ENCODE assay signal across 1 cellular context in the genomic region with DNA sequence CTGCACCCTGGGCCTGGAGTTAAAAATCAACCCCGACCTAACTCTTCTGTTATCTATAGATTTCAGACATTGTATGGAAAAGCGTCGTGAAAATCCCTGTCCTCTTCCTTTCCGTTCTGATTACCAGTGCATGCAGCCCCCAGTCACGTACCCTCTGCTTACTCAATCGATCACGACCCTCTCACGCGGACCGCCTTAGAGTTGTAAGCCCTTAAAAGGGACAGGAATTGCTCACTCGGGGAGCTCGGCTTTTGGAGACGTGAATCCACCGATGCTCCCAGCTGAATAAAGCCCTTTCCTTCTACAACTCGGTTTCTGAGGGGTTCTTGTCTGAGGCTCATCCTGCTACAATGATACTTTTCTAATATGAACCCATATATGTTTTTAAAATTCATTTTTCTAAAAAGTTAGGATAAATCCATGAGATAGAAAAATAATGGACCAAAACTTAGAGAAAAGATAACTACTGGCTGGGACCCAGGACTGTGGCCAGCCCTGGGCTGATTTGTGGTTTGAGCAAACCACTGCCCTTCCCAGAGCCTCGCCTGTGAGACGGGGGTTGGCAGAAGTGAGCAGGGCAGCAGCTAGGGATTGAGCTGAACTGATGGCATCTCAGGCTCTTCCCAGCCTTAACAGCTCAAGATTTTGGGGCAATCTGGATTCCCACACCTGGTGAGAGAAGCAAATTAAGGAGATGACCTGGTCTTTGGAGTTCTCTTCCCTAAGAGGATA.
TF ChIP-seq lines count a peak whose summit lies in the region.

No MANE protein-coding gene starts in this region.

TF ChIP-seq in HepG2, 621 proteins besides CTCF, POLR2A, EP300 and RAD21 (continued from another document and continues in another):
- TF ChIP-seq, protein P1, sequence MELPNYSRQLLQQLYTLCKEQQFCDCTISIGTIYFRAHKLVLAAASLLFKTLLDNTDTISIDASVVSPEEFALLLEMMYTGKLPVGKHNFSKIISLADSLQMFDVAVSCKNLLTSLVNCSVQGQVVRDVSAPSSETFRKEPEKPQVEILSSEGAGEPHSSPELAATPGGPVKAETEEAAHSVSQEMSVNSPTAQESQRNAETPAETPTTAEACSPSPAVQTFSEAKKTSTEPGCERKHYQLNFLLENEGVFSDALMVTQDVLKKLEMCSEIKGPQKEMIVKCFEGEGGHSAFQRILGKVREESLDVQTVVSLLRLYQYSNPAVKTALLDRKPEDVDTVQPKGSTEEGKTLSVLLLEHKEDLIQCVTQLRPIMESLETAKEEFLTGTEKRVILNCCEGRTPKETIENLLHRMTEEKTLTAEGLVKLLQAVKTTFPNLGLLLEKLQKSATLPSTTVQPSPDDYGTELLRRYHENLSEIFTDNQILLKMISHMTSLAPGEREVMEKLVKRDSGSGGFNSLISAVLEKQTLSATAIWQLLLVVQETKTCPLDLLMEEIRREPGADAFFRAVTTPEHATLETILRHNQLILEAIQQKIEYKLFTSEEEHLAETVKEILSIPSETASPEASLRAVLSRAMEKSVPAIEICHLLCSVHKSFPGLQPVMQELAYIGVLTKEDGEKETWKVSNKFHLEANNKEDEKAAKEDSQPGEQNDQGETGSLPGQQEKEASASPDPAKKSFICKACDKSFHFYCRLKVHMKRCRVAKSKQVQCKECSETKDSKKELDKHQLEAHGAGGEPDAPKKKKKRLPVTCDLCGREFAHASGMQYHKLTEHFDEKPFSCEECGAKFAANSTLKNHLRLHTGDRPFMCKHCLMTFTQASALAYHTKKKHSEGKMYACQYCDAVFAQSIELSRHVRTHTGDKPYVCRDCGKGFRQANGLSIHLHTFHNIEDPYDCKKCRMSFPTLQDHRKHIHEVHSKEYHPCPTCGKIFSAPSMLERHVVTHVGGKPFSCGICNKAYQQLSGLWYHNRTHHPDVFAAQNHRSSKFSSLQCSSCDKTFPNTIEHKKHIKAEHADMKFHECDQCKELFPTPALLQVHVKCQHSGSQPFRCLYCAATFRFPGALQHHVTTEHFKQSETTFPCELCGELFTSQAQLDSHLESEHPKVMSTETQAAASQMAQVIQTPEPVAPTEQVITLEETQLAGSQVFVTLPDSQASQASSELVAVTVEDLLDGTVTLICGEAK (IDR thresholded peaks at IDR 0.05), result no peak
- TF ChIP-seq, protein P1 (CRISPR knock-in tag; IDR thresholded peaks at IDR 0.05), result peak; percentile 49; the same call in 1 of the 2 replicates
- TF ChIP-seq CHD2 (IDR thresholded peaks at IDR 0.05; ENCODE audit: low read depth, low read length), result no peak
- TF ChIP-seq, protein P2, sequence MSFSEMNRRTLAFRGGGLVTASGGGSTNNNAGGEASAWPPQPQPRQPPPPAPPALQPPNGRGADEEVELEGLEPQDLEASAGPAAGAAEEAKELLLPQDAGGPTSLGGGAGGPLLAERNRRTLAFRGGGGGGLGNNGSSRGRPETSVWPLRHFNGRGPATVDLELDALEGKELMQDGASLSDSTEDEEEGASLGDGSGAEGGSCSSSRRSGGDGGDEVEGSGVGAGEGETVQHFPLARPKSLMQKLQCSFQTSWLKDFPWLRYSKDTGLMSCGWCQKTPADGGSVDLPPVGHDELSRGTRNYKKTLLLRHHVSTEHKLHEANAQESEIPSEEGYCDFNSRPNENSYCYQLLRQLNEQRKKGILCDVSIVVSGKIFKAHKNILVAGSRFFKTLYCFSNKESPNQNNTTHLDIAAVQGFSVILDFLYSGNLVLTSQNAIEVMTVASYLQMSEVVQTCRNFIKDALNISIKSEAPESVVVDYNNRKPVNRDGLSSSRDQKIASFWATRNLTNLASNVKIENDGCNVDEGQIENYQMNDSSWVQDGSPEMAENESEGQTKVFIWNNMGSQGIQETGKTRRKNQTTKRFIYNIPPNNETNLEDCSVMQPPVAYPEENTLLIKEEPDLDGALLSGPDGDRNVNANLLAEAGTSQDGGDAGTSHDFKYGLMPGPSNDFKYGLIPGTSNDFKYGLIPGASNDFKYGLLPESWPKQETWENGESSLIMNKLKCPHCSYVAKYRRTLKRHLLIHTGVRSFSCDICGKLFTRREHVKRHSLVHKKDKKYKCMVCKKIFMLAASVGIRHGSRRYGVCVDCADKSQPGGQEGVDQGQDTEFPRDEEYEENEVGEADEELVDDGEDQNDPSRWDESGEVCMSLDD (CRISPR knock-in tag; IDR thresholded peaks at IDR 0.05; ENCODE audit: borderline replicate concordance), result no peak
- TF ChIP-seq, protein P3, sequence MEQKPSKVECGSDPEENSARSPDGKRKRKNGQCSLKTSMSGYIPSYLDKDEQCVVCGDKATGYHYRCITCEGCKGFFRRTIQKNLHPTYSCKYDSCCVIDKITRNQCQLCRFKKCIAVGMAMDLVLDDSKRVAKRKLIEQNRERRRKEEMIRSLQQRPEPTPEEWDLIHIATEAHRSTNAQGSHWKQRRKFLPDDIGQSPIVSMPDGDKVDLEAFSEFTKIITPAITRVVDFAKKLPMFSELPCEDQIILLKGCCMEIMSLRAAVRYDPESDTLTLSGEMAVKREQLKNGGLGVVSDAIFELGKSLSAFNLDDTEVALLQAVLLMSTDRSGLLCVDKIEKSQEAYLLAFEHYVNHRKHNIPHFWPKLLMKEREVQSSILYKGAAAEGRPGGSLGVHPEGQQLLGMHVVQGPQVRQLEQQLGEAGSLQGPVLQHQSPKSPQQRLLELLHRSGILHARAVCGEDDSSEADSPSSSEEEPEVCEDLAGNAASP (CRISPR knock-in tag; IDR thresholded peaks at IDR 0.05; ENCODE audit: borderline replicate concordance), result peak; percentile 30; the same call in 1 of the 2 replicates
- TF ChIP-seq PHF20 (CRISPR knock-in tag; IDR thresholded peaks at IDR 0.05), result no peak
- no peak for TF ChIP-seq IKZF1 (IDR thresholded peaks at IDR 0.05)
- TF ChIP-seq IKZF4 (CRISPR knock-in tag; IDR thresholded peaks at IDR 0.05; ENCODE audit: borderline replicate concordance, low read depth, not compliant biosample characterization), result peak; percentile 58
- no peak for TF ChIP-seq ZNF713 (CRISPR knock-in tag; IDR thresholded peaks at IDR 0.05)
- TF ChIP-seq KMT2B (CRISPR knock-in tag; IDR thresholded peaks at IDR 0.05), result peak; percentile 18; the same call in 1 of the 2 replicates
- no peak for TF ChIP-seq PCBP1 (IDR thresholded peaks at IDR 0.05; ENCODE audit: borderline replicate concordance, low read depth, low read length)
- no peak for TF ChIP-seq CBX1 (IDR thresholded peaks at IDR 0.05; ENCODE audit: low read depth)
- TF ChIP-seq ZZZ3 (CRISPR knock-in tag; IDR thresholded peaks at IDR 0.05; ENCODE audit: borderline replicate concordance), result 0 out of 2 replicates have a peak, but pooled peaks have one; percentile 50
- TF ChIP-seq, protein P4, sequence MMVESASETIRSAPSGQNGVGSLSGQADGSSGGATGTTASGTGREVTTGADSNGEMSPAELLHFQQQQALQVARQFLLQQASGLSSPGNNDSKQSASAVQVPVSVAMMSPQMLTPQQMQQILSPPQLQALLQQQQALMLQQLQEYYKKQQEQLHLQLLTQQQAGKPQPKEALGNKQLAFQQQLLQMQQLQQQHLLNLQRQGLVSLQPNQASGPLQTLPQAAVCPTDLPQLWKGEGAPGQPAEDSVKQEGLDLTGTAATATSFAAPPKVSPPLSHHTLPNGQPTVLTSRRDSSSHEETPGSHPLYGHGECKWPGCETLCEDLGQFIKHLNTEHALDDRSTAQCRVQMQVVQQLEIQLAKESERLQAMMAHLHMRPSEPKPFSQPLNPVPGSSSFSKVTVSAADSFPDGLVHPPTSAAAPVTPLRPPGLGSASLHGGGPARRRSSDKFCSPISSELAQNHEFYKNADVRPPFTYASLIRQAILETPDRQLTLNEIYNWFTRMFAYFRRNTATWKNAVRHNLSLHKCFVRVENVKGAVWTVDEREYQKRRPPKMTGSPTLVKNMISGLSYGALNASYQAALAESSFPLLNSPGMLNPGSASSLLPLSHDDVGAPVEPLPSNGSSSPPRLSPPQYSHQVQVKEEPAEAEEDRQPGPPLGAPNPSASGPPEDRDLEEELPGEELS (CRISPR knock-in tag; IDR thresholded peaks at IDR 0.05), result peak; percentile 49; the same call in 1 of the 2 replicates
- no peak for TF ChIP-seq ZFAT (CRISPR knock-in tag; conservative IDR thresholded peaks at IDR 0.05)
- TF ChIP-seq SP5 (CRISPR knock-in tag; IDR thresholded peaks at IDR 0.05; ENCODE audit: borderline replicate concordance, low read depth), result peak; percentile 75
- no peak for TF ChIP-seq ZNF331 (CRISPR knock-in tag; IDR thresholded peaks at IDR 0.05)
- no peak for TF ChIP-seq HNRNPLL (IDR thresholded peaks at IDR 0.05; ENCODE audit: low read depth, low read length, poor library complexity, severe bottlenecking)
- TF ChIP-seq TBX2 (CRISPR knock-in tag; IDR thresholded peaks at IDR 0.05; ENCODE audit: borderline replicate concordance), result peak; percentile 44; the same call in 1 of the 2 replicates
- no peak for TF ChIP-seq ZNF879 (CRISPR knock-in tag; IDR thresholded peaks at IDR 0.05)
- no peak for TF ChIP-seq KLF15 (CRISPR knock-in tag; IDR thresholded peaks at IDR 0.05; ENCODE audit: borderline replicate concordance)
- TF ChIP-seq ZNF383 (CRISPR knock-in tag; IDR thresholded peaks at IDR 0.05; ENCODE audit: borderline replicate concordance), result no peak
- no peak for TF ChIP-seq GTF2F1 (IDR thresholded peaks at IDR 0.05; ENCODE audit: low read length)
- no peak for TF ChIP-seq ATAD3A (CRISPR knock-in tag; IDR thresholded peaks at IDR 0.05)
- no peak for TF ChIP-seq GATA4 (IDR thresholded peaks at IDR 0.05; ENCODE audit: borderline replicate concordance, low read depth)
- TF ChIP-seq, protein P5, sequence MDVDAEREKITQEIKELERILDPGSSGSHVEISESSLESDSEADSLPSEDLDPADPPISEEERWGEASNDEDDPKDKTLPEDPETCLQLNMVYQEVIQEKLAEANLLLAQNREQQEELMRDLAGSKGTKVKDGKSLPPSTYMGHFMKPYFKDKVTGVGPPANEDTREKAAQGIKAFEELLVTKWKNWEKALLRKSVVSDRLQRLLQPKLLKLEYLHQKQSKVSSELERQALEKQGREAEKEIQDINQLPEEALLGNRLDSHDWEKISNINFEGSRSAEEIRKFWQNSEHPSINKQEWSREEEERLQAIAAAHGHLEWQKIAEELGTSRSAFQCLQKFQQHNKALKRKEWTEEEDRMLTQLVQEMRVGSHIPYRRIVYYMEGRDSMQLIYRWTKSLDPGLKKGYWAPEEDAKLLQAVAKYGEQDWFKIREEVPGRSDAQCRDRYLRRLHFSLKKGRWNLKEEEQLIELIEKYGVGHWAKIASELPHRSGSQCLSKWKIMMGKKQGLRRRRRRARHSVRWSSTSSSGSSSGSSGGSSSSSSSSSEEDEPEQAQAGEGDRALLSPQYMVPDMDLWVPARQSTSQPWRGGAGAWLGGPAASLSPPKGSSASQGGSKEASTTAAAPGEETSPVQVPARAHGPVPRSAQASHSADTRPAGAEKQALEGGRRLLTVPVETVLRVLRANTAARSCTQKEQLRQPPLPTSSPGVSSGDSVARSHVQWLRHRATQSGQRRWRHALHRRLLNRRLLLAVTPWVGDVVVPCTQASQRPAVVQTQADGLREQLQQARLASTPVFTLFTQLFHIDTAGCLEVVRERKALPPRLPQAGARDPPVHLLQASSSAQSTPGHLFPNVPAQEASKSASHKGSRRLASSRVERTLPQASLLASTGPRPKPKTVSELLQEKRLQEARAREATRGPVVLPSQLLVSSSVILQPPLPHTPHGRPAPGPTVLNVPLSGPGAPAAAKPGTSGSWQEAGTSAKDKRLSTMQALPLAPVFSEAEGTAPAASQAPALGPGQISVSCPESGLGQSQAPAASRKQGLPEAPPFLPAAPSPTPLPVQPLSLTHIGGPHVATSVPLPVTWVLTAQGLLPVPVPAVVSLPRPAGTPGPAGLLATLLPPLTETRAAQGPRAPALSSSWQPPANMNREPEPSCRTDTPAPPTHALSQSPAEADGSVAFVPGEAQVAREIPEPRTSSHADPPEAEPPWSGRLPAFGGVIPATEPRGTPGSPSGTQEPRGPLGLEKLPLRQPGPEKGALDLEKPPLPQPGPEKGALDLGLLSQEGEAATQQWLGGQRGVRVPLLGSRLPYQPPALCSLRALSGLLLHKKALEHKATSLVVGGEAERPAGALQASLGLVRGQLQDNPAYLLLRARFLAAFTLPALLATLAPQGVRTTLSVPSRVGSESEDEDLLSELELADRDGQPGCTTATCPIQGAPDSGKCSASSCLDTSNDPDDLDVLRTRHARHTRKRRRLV (CRISPR knock-in tag; IDR thresholded peaks at IDR 0.05), result 0 out of 2 replicates have a peak, but pooled peaks have one; percentile 25
- TF ChIP-seq ZNF430 (CRISPR knock-in tag; IDR thresholded peaks at IDR 0.05), result peak; percentile 88
- no peak for TF ChIP-seq SP2 (CRISPR knock-in tag; IDR thresholded peaks at IDR 0.05)
- TF ChIP-seq, protein P6, sequence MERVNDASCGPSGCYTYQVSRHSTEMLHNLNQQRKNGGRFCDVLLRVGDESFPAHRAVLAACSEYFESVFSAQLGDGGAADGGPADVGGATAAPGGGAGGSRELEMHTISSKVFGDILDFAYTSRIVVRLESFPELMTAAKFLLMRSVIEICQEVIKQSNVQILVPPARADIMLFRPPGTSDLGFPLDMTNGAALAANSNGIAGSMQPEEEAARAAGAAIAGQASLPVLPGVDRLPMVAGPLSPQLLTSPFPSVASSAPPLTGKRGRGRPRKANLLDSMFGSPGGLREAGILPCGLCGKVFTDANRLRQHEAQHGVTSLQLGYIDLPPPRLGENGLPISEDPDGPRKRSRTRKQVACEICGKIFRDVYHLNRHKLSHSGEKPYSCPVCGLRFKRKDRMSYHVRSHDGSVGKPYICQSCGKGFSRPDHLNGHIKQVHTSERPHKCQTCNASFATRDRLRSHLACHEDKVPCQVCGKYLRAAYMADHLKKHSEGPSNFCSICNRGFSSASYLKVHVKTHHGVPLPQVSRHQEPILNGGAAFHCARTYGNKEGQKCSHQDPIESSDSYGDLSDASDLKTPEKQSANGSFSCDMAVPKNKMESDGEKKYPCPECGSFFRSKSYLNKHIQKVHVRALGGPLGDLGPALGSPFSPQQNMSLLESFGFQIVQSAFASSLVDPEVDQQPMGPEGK (CRISPR knock-in tag; IDR thresholded peaks at IDR 0.05), result no peak
- no peak for TF ChIP-seq ZNF496 (CRISPR knock-in tag; IDR thresholded peaks at IDR 0.05; ENCODE audit: insufficient replicate concordance)
- no peak for TF ChIP-seq POLR2G (IDR thresholded peaks at IDR 0.05; ENCODE audit: low read depth, low read length)
- TF ChIP-seq HOXA3 (CRISPR knock-in tag; IDR thresholded peaks at IDR 0.05), result peak; percentile 42; the same call in 1 of the 2 replicates
